Comparison of ENCODE assay signal across 17 cellular contexts in the genomic region with DNA sequence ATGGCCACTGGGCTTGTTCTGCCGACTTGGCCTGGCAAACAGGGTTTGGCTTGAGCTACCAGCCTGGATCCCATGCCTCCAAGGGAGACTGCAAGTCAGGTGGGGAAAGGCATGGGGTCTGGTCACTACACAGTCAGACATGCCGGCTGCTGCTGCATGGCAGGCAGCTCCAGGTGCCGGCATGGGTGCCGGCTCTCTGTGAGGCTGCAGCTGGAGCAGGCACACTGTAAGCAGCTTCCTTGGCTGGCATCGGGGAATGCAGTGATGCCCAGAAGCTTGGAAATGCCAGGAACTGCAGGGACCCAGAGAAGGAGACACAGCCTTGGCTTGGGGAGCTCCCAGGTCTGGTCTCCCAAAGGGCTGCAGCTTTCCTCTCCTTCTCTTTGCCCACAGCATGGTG.
A peak's percentile ranks its signal among the peaks of the same experiment; 100 is the strongest.
DNase-seq lines count a peak whose midpoint lies in the region; ATAC-seq and TF ChIP-seq lines count a peak whose summit lies in the region.
"Had no signal": no experiment of that assay in that cellular context is flagged by ENCODE, and none has a peak within 500 bp of the region (broad histone marks: within the 10 kb centered on the region; RNA-seq: fewer than 3 reads in every experiment).

No MANE protein-coding gene starts in this region.

- H3K27me3 ChIP-seq in GM23338 (ENCODE audit: insufficient read depth): no peaks in the 10 kb centered on the region
- H3K27me3 ChIP-seq in H7 (ENCODE audit: control insufficient read depth, insufficient read depth, low read length): no peaks in the 10 kb centered on the region
- no peaks in the 10 kb centered on the region for H3K27me3 ChIP-seq in Karpas-422 (ENCODE audit: low read length)
- H3K27me3 ChIP-seq: BE2C had no signal

- no peak overlapping the region for H3K4me3 Mint-ChIP-seq in GM23338
- H3K4me3 Mint-ChIP-seq in stimulated activated memory B cell treated with anti-CD40 and anti-IgM and Interleukin-4, amounts not matched to agents 10 μg/mL and 1 μg/mL and 100 μg/mL, for 72 hours: no peak overlapping the region
- H3K4me3 Mint-ChIP-seq: CD4-positive, CD25-positive, alpha-beta regulatory T cell; CD8-positive, alpha-beta memory T cell had no signal

- ATAC-seq in GM23338: no peak
- peak; percentile 20 for ATAC-seq in stimulated activated memory B cell treated with anti-CD40 and anti-IgM and Interleukin-4, amounts not matched to agents 10 μg/mL and 1 μg/mL and 100 μg/mL, for 72 hours
- ATAC-seq in GM18870 (IDR thresholded peaks at IDR 0.05; ENCODE audit: unreplicated experiment): no peak
- no peak for ATAC-seq in HG03175 (IDR thresholded peaks at IDR 0.05; ENCODE audit: unreplicated experiment)

- H3K27ac Mint-ChIP-seq in GM23338: no peak overlapping the region; the same call in 1 of the 2 replicates
- no peak overlapping the region for H3K27ac Mint-ChIP-seq in stimulated activated memory B cell treated with anti-CD40 and anti-IgM and Interleukin-4, amounts not matched to agents 10 μg/mL and 1 μg/mL and 100 μg/mL, for 72 hours
- H3K27ac Mint-ChIP-seq: CD4-positive, CD25-positive, alpha-beta regulatory T cell; CD8-positive, alpha-beta memory T cell had no signal

- no peaks in the 10 kb centered on the region; the same call in 2 of the 3 replicates for H3K9me3 Mint-ChIP-seq in GM23338
- H3K9me3 Mint-ChIP-seq in stimulated activated memory B cell treated with anti-CD40 and anti-IgM and Interleukin-4, amounts not matched to agents 10 μg/mL and 1 μg/mL and 100 μg/mL, for 72 hours: no peaks in the 10 kb centered on the region

- H2AFZ ChIP-seq in GM23338 (peak overlapping the region; percentile 10; the same call in 1 of the 2 replicates), Karpas-422 (ENCODE audit: low read length) (no peak overlapping the region)

- no peak overlapping the region for H3K9ac ChIP-seq in Karpas-422 (ENCODE audit: low read length)

- H3K36me3 Mint-ChIP-seq in GM23338 (ENCODE audit: low read depth): no peaks in the 10 kb centered on the region
- no peaks in the 10 kb centered on the region for H3K36me3 Mint-ChIP-seq in stimulated activated memory B cell treated with anti-CD40 and anti-IgM and Interleukin-4, amounts not matched to agents 10 μg/mL and 1 μg/mL and 100 μg/mL, for 72 hours
- H3K36me3 Mint-ChIP-seq: CD4-positive, CD25-positive, alpha-beta regulatory T cell; CD8-positive, alpha-beta memory T cell had no signal

- H3K27me3 Mint-ChIP-seq in GM23338 (ENCODE audit: insufficient read depth, low read depth, poor library complexity): no peaks in the 10 kb centered on the region
- no peaks in the 10 kb centered on the region for H3K27me3 Mint-ChIP-seq in stimulated activated memory B cell treated with anti-CD40 and anti-IgM and Interleukin-4, amounts not matched to agents 10 μg/mL and 1 μg/mL and 100 μg/mL, for 72 hours
- H3K27me3 Mint-ChIP-seq: CD4-positive, CD25-positive, alpha-beta regulatory T cell had no signal

- H3K4me3 ChIP-seq in GM23338 (no peak overlapping the region), H7 (ENCODE audit: insufficient read depth, low read depth, low read length) (no peak overlapping the region), Karpas-422 (ENCODE audit: low read length) (no peak overlapping the region)
- H3K4me3 ChIP-seq: HAP-1 had no signal

- H3K36me3 ChIP-seq in GM23338 (ENCODE audit: insufficient read depth) (no peaks in the 10 kb centered on the region), H7 (replicated peaks; ENCODE audit: control insufficient read depth, insufficient read depth, low read length) (no peaks in the 10 kb centered on the region), Karpas-422 (ENCODE audit: insufficient read depth, low read length) (no peaks in the 10 kb centered on the region)
- H3K36me3 ChIP-seq: BE2C, HAP-1 had no signal

- no peaks in the 10 kb centered on the region for H4K20me1 ChIP-seq in GM23338 (replicated peaks; ENCODE audit: insufficient read depth)
- H4K20me1 ChIP-seq in Karpas-422 (ENCODE audit: insufficient read depth, low read depth, low read length): no peaks in the 10 kb centered on the region

- H3K79me2 ChIP-seq in GM23338 (replicated peaks; ENCODE audit: insufficient read depth) (no peaks in the 10 kb centered on the region), Karpas-422 (ENCODE audit: low read length) (no peaks in the 10 kb centered on the region)

- H3F3A ChIP-seq in GM23338 (replicated peaks; ENCODE audit: low read depth): no peaks in the 10 kb centered on the region

- no peak overlapping the region for H3K27ac ChIP-seq in GM23338 (ENCODE audit: low read depth)
- H3K27ac ChIP-seq in Karpas-422 (ENCODE audit: low read length): no peak overlapping the region
- H3K27ac ChIP-seq: HL-60 had no signal

- H3K9me2 ChIP-seq in GM23338 (ENCODE audit: insufficient read depth): no peaks in the 10 kb centered on the region
- no peaks in the 10 kb centered on the region for H3K9me2 ChIP-seq in Karpas-422 (replicated peaks; ENCODE audit: insufficient read depth, low read length)

- peaks cover 3% of the 10 kb centered on the region for H3K9me3 ChIP-seq in Karpas-422 (ENCODE audit: low read length)
- H3K9me3 ChIP-seq: BE2C, HAP-1 had no signal

- no peak for DNase-seq in GM23338 (ENCODE audit: low spot score)
- DNase-seq in H7: peak; percentile 1
- peak; percentile 46 for DNase-seq in islet precursor cell
- DNase-seq in Karpas-422: no peak
- no peak for DNase-seq in cerebellum (ENCODE audit: low spot score)
- DNase-seq: ACHN; BE2C; C1 segment of cervical spinal cord; CD4-positive, CD25-positive, alpha-beta regulatory T cell; CD8-positive, alpha-beta memory T cell; COR-L47; DMS 273 treated with DMSO at 0.1 percent for 48 hours had no signal

- H3K4me1 Mint-ChIP-seq in GM23338: no peaks in the 10 kb centered on the region
- H3K4me1 Mint-ChIP-seq in stimulated activated memory B cell treated with anti-CD40 and anti-IgM and Interleukin-4, amounts not matched to agents 10 μg/mL and 1 μg/mL and 100 μg/mL, for 72 hours: no peaks in the 10 kb centered on the region
- H3K4me1 Mint-ChIP-seq: CD4-positive, CD25-positive, alpha-beta regulatory T cell; CD8-positive, alpha-beta memory T cell had no signal

- no peak overlapping the region for H3K4me2 ChIP-seq in GM23338
- H3K4me2 ChIP-seq in Karpas-422 (ENCODE audit: low read depth, low read length, poor library complexity, severe bottlenecking): no peak overlapping the region

- TF ChIP-seq CTCF in GM23338 (conservative IDR thresholded peaks at IDR 0.05; ENCODE audit: low read depth in 2 of 2): no peak

- no peaks in the 10 kb centered on the region for H3K4me1 ChIP-seq in GM23338 (ENCODE audit: insufficient read depth)
- H3K4me1 ChIP-seq in Karpas-422 (ENCODE audit: low read length): no peaks in the 10 kb centered on the region
- H3K4me1 ChIP-seq: BE2C, HAP-1 had no signal

TF ChIP-seq in GM23338, 12 proteins besides CTCF, POLR2A, EP300 and RAD21:
- TF ChIP-seq, protein P1, sequence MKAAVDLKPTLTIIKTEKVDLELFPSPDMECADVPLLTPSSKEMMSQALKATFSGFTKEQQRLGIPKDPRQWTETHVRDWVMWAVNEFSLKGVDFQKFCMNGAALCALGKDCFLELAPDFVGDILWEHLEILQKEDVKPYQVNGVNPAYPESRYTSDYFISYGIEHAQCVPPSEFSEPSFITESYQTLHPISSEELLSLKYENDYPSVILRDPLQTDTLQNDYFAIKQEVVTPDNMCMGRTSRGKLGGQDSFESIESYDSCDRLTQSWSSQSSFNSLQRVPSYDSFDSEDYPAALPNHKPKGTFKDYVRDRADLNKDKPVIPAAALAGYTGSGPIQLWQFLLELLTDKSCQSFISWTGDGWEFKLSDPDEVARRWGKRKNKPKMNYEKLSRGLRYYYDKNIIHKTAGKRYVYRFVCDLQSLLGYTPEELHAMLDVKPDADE (IDR thresholded peaks at IDR 0.05): no peak
- TF ChIP-seq JUNB (IDR thresholded peaks at IDR 0.05; ENCODE audit: unreplicated experiment): no peak
- TF ChIP-seq CREB1 (CRISPR knock-in tag; IDR thresholded peaks at IDR 0.05; ENCODE audit: low read depth): no peak
- no peak for TF ChIP-seq POLR2AphosphoS5 (IDR thresholded peaks at IDR 0.05; ENCODE audit: low read depth)
- no peak for TF ChIP-seq EZH2phosphoT487 (IDR thresholded peaks at IDR 0.05; ENCODE audit: unreplicated experiment)
- no peak for TF ChIP-seq STAT1 (IDR thresholded peaks at IDR 0.05; ENCODE audit: unreplicated experiment)
- no peak for TF ChIP-seq EZH2 (IDR thresholded peaks at IDR 0.05; ENCODE audit: low read depth, unreplicated experiment)
- TF ChIP-seq, protein P2, sequence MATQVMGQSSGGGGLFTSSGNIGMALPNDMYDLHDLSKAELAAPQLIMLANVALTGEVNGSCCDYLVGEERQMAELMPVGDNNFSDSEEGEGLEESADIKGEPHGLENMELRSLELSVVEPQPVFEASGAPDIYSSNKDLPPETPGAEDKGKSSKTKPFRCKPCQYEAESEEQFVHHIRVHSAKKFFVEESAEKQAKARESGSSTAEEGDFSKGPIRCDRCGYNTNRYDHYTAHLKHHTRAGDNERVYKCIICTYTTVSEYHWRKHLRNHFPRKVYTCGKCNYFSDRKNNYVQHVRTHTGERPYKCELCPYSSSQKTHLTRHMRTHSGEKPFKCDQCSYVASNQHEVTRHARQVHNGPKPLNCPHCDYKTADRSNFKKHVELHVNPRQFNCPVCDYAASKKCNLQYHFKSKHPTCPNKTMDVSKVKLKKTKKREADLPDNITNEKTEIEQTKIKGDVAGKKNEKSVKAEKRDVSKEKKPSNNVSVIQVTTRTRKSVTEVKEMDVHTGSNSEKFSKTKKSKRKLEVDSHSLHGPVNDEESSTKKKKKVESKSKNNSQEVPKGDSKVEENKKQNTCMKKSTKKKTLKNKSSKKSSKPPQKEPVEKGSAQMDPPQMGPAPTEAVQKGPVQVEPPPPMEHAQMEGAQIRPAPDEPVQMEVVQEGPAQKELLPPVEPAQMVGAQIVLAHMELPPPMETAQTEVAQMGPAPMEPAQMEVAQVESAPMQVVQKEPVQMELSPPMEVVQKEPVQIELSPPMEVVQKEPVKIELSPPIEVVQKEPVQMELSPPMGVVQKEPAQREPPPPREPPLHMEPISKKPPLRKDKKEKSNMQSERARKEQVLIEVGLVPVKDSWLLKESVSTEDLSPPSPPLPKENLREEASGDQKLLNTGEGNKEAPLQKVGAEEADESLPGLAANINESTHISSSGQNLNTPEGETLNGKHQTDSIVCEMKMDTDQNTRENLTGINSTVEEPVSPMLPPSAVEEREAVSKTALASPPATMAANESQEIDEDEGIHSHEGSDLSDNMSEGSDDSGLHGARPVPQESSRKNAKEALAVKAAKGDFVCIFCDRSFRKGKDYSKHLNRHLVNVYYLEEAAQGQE (IDR thresholded peaks at IDR 0.05; ENCODE audit: unreplicated experiment): no peak
- TF ChIP-seq NANOG (IDR thresholded peaks at IDR 0.05; ENCODE audit: borderline replicate concordance): no peak
- TF ChIP-seq ZNF331 (CRISPR knock-in tag; IDR thresholded peaks at IDR 0.05; ENCODE audit: low read depth): no peak

Comparison
In these comparisons a context has a peak if more than half of its experiments do, and no peak if none do; other contexts are left out.
1. DNase-seq: peak in H7 (single experiment) and islet precursor cell (single experiment); none in GM23338 (single experiment), Karpas-422 (single experiment) and cerebellum (single experiment).